ENCODE assay signal across 19 cellular contexts in genomic region chr19:51461723-51462161, GRCh38. TPM values are rescaled to one million over a fixed set of nuclear protein-coding genes. Genes with fewer than 3 reads are reported as not detected.
DNase-seq lines count a peak whose midpoint lies in the region; ATAC-seq, FAIRE-seq and TF ChIP-seq lines count a peak whose summit lies in the region.
"Had no signal": no experiment of that assay in that cellular context is flagged by ENCODE, and none has a peak within 500 bp of the region (broad histone marks: within the 10 kb centered on the region; RNA-seq: fewer than 3 reads in every experiment).

No MANE protein-coding gene starts in this region.

- H3K27ac ChIP-seq in heart left ventricle (peak overlapping the region in 1 of 12 donors; percentile 76), left ventricle myocardium inferior (replicated peaks) (no peak overlapping the region)
- H3K27ac ChIP-seq: vagina had no signal

- H3K4me3 Mint-ChIP-seq in dendritic cell treated with granulocyte-macrophage colony-stimulating factor and Interleukin-4, amounts not matched to agents 40 ng/mL and 50 ng/mL, for 4 days, result peak overlapping the region; percentile 20
- H3K4me3 Mint-ChIP-seq: activated naive CD8-positive, alpha-beta T cell treated with anti-CD3 and anti-CD28 coated beads for 36 hours had no signal

- intact Hi-C loops in heart left ventricle (cut with DNase I), result no loop called here
- intact Hi-C loops in left ventricle myocardium inferior (cut with micrococcal nuclease), result no loop called here
- intact Hi-C loops in dendritic cell treated with granulocyte-macrophage colony-stimulating factor and Interleukin-4, amounts not matched to agents 40 ng/mL and 50 ng/mL, for 4 days (cut with micrococcal nuclease), result no loop called here

- WGBS in heart left ventricle, 4 donors, result 64 to 76% (median 71%) methylated on average over 5 to 8 of the region's 8 CpGs

- ATAC-seq in heart left ventricle (peak in 3 of 4 donors; percentile 31 to 64 (median 48)), HG03520 (IDR thresholded peaks at IDR 0.05; ENCODE audit: unreplicated experiment) (no peak)

- no peak overlapping the region for H3K4me3 ChIP-seq in heart left ventricle
- no peak overlapping the region for H3K4me3 ChIP-seq in left ventricle myocardium inferior
- H3K4me3 ChIP-seq: vagina had no signal

- TF ChIP-seq CTCF in heart left ventricle (IDR thresholded peaks at IDR 0.05) (no peak), left ventricle myocardium inferior (IDR thresholded peaks at IDR 0.05; ENCODE audit: borderline replicate concordance) (no peak)

- H3K36me3 ChIP-seq in heart left ventricle (no peaks in the 10 kb centered on the region), left ventricle myocardium inferior (no peaks in the 10 kb centered on the region)
- H3K36me3 ChIP-seq: vagina had no signal

- no peaks in the 10 kb centered on the region for H3K9me3 Mint-ChIP-seq in dendritic cell treated with granulocyte-macrophage colony-stimulating factor and Interleukin-4, amounts not matched to agents 40 ng/mL and 50 ng/mL, for 4 days
- H3K9me3 Mint-ChIP-seq: activated naive CD8-positive, alpha-beta T cell treated with anti-CD3 and anti-CD28 coated beads for 36 hours had no signal

- TF ChIP-seq POLR2A in heart left ventricle (IDR thresholded peaks at IDR 0.05), result no peak

- peaks cover 27% of the 10 kb centered on the region for H3K27me3 Mint-ChIP-seq in dendritic cell treated with granulocyte-macrophage colony-stimulating factor and Interleukin-4, amounts not matched to agents 40 ng/mL and 50 ng/mL, for 4 days

- peak overlapping the region; percentile 89 for H3K27ac Mint-ChIP-seq in dendritic cell treated with granulocyte-macrophage colony-stimulating factor and Interleukin-4, amounts not matched to agents 40 ng/mL and 50 ng/mL, for 4 days
- H3K27ac Mint-ChIP-seq: activated naive CD8-positive, alpha-beta T cell treated with anti-CD3 and anti-CD28 coated beads for 36 hours had no signal

- peaks cover 79% of the 10 kb centered on the region for H3K4me1 Mint-ChIP-seq in dendritic cell treated with granulocyte-macrophage colony-stimulating factor and Interleukin-4, amounts not matched to agents 40 ng/mL and 50 ng/mL, for 4 days (ENCODE audit: low read depth)

- H3K36me3 Mint-ChIP-seq in dendritic cell treated with granulocyte-macrophage colony-stimulating factor and Interleukin-4, amounts not matched to agents 40 ng/mL and 50 ng/mL, for 4 days (ENCODE audit: low read depth), result no peaks in the 10 kb centered on the region
- H3K36me3 Mint-ChIP-seq: activated naive CD8-positive, alpha-beta T cell treated with anti-CD3 and anti-CD28 coated beads for 36 hours had no signal

- DNase-seq in heart left ventricle, result peak in 2 of 5 donors; percentile 14 to 38
- no peak for DNase-seq in left ventricle myocardium inferior
- peak; percentile 27 for DNase-seq in mucosa of gallbladder (ENCODE audit: low spot score)
- no peak for DNase-seq in NAMALWA (ENCODE audit: low spot score)
- no peak for DNase-seq in NCI-H446 treated with DMSO at 0.1 percent for 48 hours (lab: John Stamatoyannopoulos, UW)
- no peak for DNase-seq in RCC 7860 (ENCODE audit: low spot score)
- DNase-seq: activated naive CD8-positive, alpha-beta T cell treated with anti-CD3 and anti-CD28 coated beads for 36 hours; central memory CD4-positive, alpha-beta T cell; glutamatergic neuron; kidney; NCI-H226; OCI-M1; stimulated activated CD4-positive, alpha-beta T cell treated with anti-CD3 and anti-CD28 coated beads, Interleukin-4, amount 100 ng/mL, for 1 hour had no signal

- no peak for FAIRE-seq in RCC 7860 (lab: Jason Lieb, UNC)
- FAIRE-seq: D721Med, kidney had no signal

- H3K9me3 ChIP-seq in heart left ventricle, result no peaks in the 10 kb centered on the region
- no peaks in the 10 kb centered on the region for H3K9me3 ChIP-seq in left ventricle myocardium inferior (replicated peaks)
- H3K9me3 ChIP-seq: vagina had no signal

- H3K27me3 ChIP-seq in heart left ventricle (peaks cover 0 to 59% (median 12%) of the 10 kb centered on the region in 9 donors), left ventricle myocardium inferior (ENCODE audit: low read depth) (peaks cover 87% of the 10 kb centered on the region)
- H3K27me3 ChIP-seq: vagina had no signal

- peaks cover 0 to 39% (median 0%) of the 10 kb centered on the region in 12 donors for H3K4me1 ChIP-seq in heart left ventricle
- no peaks in the 10 kb centered on the region for H3K4me1 ChIP-seq in left ventricle myocardium inferior
- H3K4me1 ChIP-seq: vagina had no signal

RNA-seq across cellular contexts. Expression of gene SIGLEC8, which starts 3.5 kb away (rescaled TPM):
- total RNA-seq in heart left ventricle (under 1 TPM in 2 of 9 donors, not detected in 7; 0.12 to 0.48 TPM), left ventricle myocardium inferior (0.16 TPM), mucosa of gallbladder (11.0 TPM)
- polyA plus RNA-seq in heart left ventricle, result not detected
- total RNA-seq: activated naive CD8-positive, alpha-beta T cell treated with anti-CD3 and anti-CD28 coated beads for 36 hours; myocyte; renal cortical epithelial cell; vagina had no signal

RNA-seq across cellular contexts. Expression of gene CEACAM18, which starts 16.6 kb away (rescaled TPM):
- total RNA-seq in heart left ventricle (not detected), left ventricle myocardium inferior (not detected), mucosa of gallbladder (not detected)
- polyA plus RNA-seq in heart left ventricle, result not detected
- total RNA-seq: activated naive CD8-positive, alpha-beta T cell treated with anti-CD3 and anti-CD28 coated beads for 36 hours; kidney; myocyte; renal cortical epithelial cell; vagina had no signal

RNA-seq across cellular contexts. Expression of gene SIGLEC12, which starts 39.9 kb away (rescaled TPM):
- total RNA-seq in heart left ventricle (under 1 TPM in 4 of 9 donors, not detected in 5; 0.20 to 0.43 (median 0.24) TPM), left ventricle myocardium inferior (0.11 TPM), mucosa of gallbladder (0.43 TPM)
- under 1 TPM in 1 of 2 donors, not detected in 1; 0.15 TPM for polyA plus RNA-seq in heart left ventricle
- total RNA-seq: myocyte, renal cortical epithelial cell, vagina had no signal

RNA-seq across cellular contexts. Expression of gene SIGLEC10, which starts 44.3 kb away (rescaled TPM):
- total RNA-seq in heart left ventricle (1 to 10 TPM in 4 of 9 donors, under 1 TPM in 5; 0.18 to 7.5 (median 0.58) TPM), left ventricle myocardium inferior (0.38 TPM), mucosa of gallbladder (12.9 TPM)
- 1 to 10 TPM in 1 of 2 donors, under 1 TPM in 1; 0.08 to 1.7 TPM for polyA plus RNA-seq in heart left ventricle
- total RNA-seq: activated naive CD8-positive, alpha-beta T cell treated with anti-CD3 and anti-CD28 coated beads for 36 hours; myocyte; renal cortical epithelial cell had no signal
